In genomic region chr20:53879048-53879684, GRCh38 we compare ENCODE assay signal across 3 cellular contexts.
A peak's percentile ranks its signal among the peaks of the same experiment; 100 is the strongest.
TF ChIP-seq lines count a peak whose summit lies in the region.

No MANE protein-coding gene starts in this region.

TF ChIP-seq in IMR-90, 13 proteins besides CTCF, POLR2A, EP300 and RAD21:
- TF ChIP-seq BHLHE40 (IDR thresholded peaks at IDR 0.05; ENCODE audit: low read depth, low read length) (no peak), RFX5 (IDR thresholded peaks at IDR 0.05; ENCODE audit: low read depth, low read length) (no peak), CHD1 (IDR thresholded peaks at IDR 0.05; ENCODE audit: low read depth, low read length) (no peak), ELK1 (IDR thresholded peaks at IDR 0.05; ENCODE audit: borderline replicate concordance, low read depth, low read length) (no peak), CEBPB (IDR thresholded peaks at IDR 0.05; ENCODE audit: low read depth, low read length) (no peak), MAZ (IDR thresholded peaks at IDR 0.05; ENCODE audit: borderline replicate concordance, low read depth, low read length) (no peak), NFE2L2 (IDR thresholded peaks at IDR 0.05; ENCODE audit: low read depth, low read length) (no peak), FOS (IDR thresholded peaks at IDR 0.05; ENCODE audit: low read depth, low read length) (no peak), MAFK (IDR thresholded peaks at IDR 0.05; ENCODE audit: low read depth, low read length) (no peak), RCOR1 (IDR thresholded peaks at IDR 0.05; ENCODE audit: insufficient replicate concordance, low read length) (no peak), USF2 (IDR thresholded peaks at IDR 0.05; ENCODE audit: low read depth, low read length) (no peak), MXI1 (IDR thresholded peaks at IDR 0.05; ENCODE audit: borderline replicate concordance, low read depth, low read length) (no peak), SMC3 (IDR thresholded peaks at IDR 0.05; ENCODE audit: low read depth, low read length) (no peak)
TF ChIP-seq in IMR-90: peak in this region for 0.

TF ChIP-seq in GM12878, 131 proteins besides CTCF, POLR2A, EP300 and RAD21:
- TF ChIP-seq ETV6 (conservative IDR thresholded peaks at IDR 0.05 in 1 of 2, IDR thresholded peaks at IDR 0.05 in 1 of 2; ENCODE audit: borderline replicate concordance in 1 of 2, low read depth in 1 of 2) (peak in 1 of 2 experiments; percentile 76; a peak in 2 of 4 replicates), FOXM1 (IDR thresholded peaks at IDR 0.05; ENCODE audit: low read depth, low read length) (no peak), BCL11A (IDR thresholded peaks at IDR 0.05; ENCODE audit: low read depth, low read length) (no peak), CEBPZ (IDR thresholded peaks at IDR 0.05; ENCODE audit: low read depth, low read length) (no peak), JUND (IDR thresholded peaks at IDR 0.05; ENCODE audit: low read depth, low read length) (no peak), PML (IDR thresholded peaks at IDR 0.05; ENCODE audit: low read length) (no peak), NKRF (conservative IDR thresholded peaks at IDR 0.05) (no peak), BHLHE40 (IDR thresholded peaks at IDR 0.05; ENCODE audit: borderline replicate concordance in 1 of 2, low read depth in 2 of 2, low read length in 1 of 2) (peak; percentile 21 to 31; a peak in 2 of 4 replicates), ZNF687 (IDR thresholded peaks at IDR 0.05) (0 out of 2 replicates have a peak, but pooled peaks have one; percentile 38), NFXL1 (IDR thresholded peaks at IDR 0.05; ENCODE audit: borderline replicate concordance) (0 out of 2 replicates have a peak, but pooled peaks have one; percentile 30)

TF ChIP-seq in liver, 16 proteins besides CTCF, POLR2A, EP300 and RAD21:
- TF ChIP-seq FOXA2 (IDR thresholded peaks at IDR 0.05): no peak
- no peak for TF ChIP-seq REST (IDR thresholded peaks at IDR 0.05)
- no peak for TF ChIP-seq SP1 (IDR thresholded peaks at IDR 0.05)
